In genomic region chr12:109820921-109821381, GRCh38 we compare ENCODE assay signal across 16 cellular contexts. TPM values are rescaled to one million over a fixed set of nuclear protein-coding genes. Genes with fewer than 3 reads are reported as not detected.
DNase-seq lines count a peak whose midpoint lies in the region; ATAC-seq and TF ChIP-seq lines count a peak whose summit lies in the region.
"Had no signal": no experiment of that assay in that cellular context is flagged by ENCODE, and none has a peak within 500 bp of the region (broad histone marks: within the 10 kb centered on the region; RNA-seq: fewer than 3 reads in every experiment).

No MANE protein-coding gene starts in this region.

- no peak for TF ChIP-seq CTCF in RWPE1 (conservative IDR thresholded peaks at IDR 0.05; ENCODE audit: low read depth)

- H3K9me3 Mint-ChIP-seq in T-cell, result no peaks in the 10 kb centered on the region
- H3K9me3 Mint-ChIP-seq: nephron had no signal

- H3K27ac Mint-ChIP-seq in T-cell, result no peak overlapping the region
- H3K27ac Mint-ChIP-seq: B cell, nephron had no signal

- no peaks in the 10 kb centered on the region for H3K4me1 Mint-ChIP-seq in T-cell
- H3K4me1 Mint-ChIP-seq: B cell, nephron had no signal

- CTCF ChIA-PET in RWPE1 (lab: Yijun Ruan, JAX), result interaction anchor here (0.6 to 1.4 kb wide), 2 partner anchors 9 to 24 kb away, joined by 4 to 11 read pairs; no protein-coding TSS in a partner anchor
- CTCF ChIA-PET in T-cell (lab: Charles Lee), result no interaction called here

- DNase-seq in DMS79 treated with DMSO at 0.1 percent for 48 hours (lab: John Stamatoyannopoulos, UW) (peak; percentile 60), NCI-H1694 treated with DMSO at 0.1 percent for 48 hours (lab: John Stamatoyannopoulos, UW) (peak; percentile 94), RWPE1 (ENCODE audit: low spot score) (peak; percentile 98), epidermal melanocyte (ENCODE audit: insufficient read length, low spot score) (no peak), T-cell (no peak), left lobe of liver (ENCODE audit: low spot score) (no peak)
- no peak for DNase-seq in stimulated activated naive CD8-positive, alpha-beta T cell treated with anti-CD3 and anti-CD28 coated beads, Interleukin-15, Interleukin-2, amounts not matched to agents 100 U/mL and 50 U/mL, for 24 hours
- DNase-seq: activated CD4-positive, alpha-beta T cell treated with anti-CD3 and anti-CD28 coated beads, Interleukin-2, amount 50 U/mL, for 48 hours; Kasumi-1; lower lobe of right lung; retina; upper lobe of left lung had no signal

- H3K27me3 Mint-ChIP-seq in T-cell, result peaks cover 4 to 12% of the 10 kb centered on the region in 2 donors

- ATAC-seq in stimulated activated naive CD8-positive, alpha-beta T cell treated with anti-CD3 and anti-CD28 coated beads, Interleukin-15, Interleukin-2, amounts not matched to agents 100 U/mL and 50 U/mL, for 24 hours, result no peak
- ATAC-seq in T-cell (replicated peaks in 1 of 4) (no peak), left lobe of liver (no peak)
- ATAC-seq: lower lobe of right lung had no signal

- H3K4me3 Mint-ChIP-seq in T-cell, result no peak overlapping the region
- H3K4me3 Mint-ChIP-seq: B cell, nephron had no signal

- H3K36me3 Mint-ChIP-seq in T-cell, result no peaks in the 10 kb centered on the region

- POLR2A ChIA-PET in RWPE1 (lab: Yijun Ruan, JAX; ENCODE audit: low non-redundant PET), result interaction anchor here (0.6 kb wide), 1 partner anchor 757 kb away, joined by 3 read pairs; no protein-coding TSS in a partner anchor
- POLR2A ChIA-PET in T-cell (lab: Charles Lee), result no interaction called here

- H3K27ac ChIP-seq in RWPE1 (peak overlapping the region; percentile 92), layer of hippocampus (ENCODE audit: low read depth, low read length) (peak overlapping the region; percentile 27)
- H3K27ac ChIP-seq: coronary artery, lower lobe of right lung, upper lobe of left lung had no signal

- no peaks in the 10 kb centered on the region for H3K27me3 ChIP-seq in layer of hippocampus (ENCODE audit: control insufficient read depth, insufficient read depth, low read length)
- H3K27me3 ChIP-seq: upper lobe of left lung had no signal

RNA-seq across cellular contexts. Expression of gene TRPV4, which starts 12.2 kb away (rescaled TPM):
- total RNA-seq in T-cell, result not detected
- 6.7 TPM for total RNA-seq in left lobe of liver
- total RNA-seq: B cell had no signal

RNA-seq across cellular contexts. Expression of gene GLTP, which starts 59.4 kb away (rescaled TPM):
- total RNA-seq in T-cell (10 to 100 TPM; 22.0 to 29.5 (median 23.8) TPM), left lobe of liver (8.8 TPM)

Comparison
In these comparisons a context has a peak if more than half of its experiments do, and no peak if none do; other contexts are left out.
1. DNase-seq: peak in DMS79 treated with DMSO at 0.1 percent for 48 hours (single experiment), NCI-H1694 treated with DMSO at 0.1 percent for 48 hours (single experiment) and RWPE1 (single experiment); none in stimulated activated naive CD8-positive, alpha-beta T cell treated with anti-CD3 and anti-CD28 coated beads, Interleukin-15, Interleukin-2, amounts not matched to agents 100 U/mL and 50 U/mL, for 24 hours (single experiment), epidermal melanocyte (single experiment), T-cell (0 of 34) and left lobe of liver (single experiment).